ENCODE assay signal across 18 cellular contexts in genomic region chr20:1827510-1827973, GRCh38.
DNase-seq lines count a peak whose midpoint lies in the region; ATAC-seq and TF ChIP-seq lines count a peak whose summit lies in the region.
"Had no signal": no experiment of that assay in that cellular context is flagged by ENCODE, and none has a peak within 500 bp of the region (broad histone marks: within the 10 kb centered on the region; RNA-seq: fewer than 3 reads in every experiment).

No MANE protein-coding gene starts in this region.

- no peaks in the 10 kb centered on the region for H3F3A ChIP-seq in PC-3 (ENCODE audit: low read length, unreplicated experiment)

- CTCF ChIA-PET in PC-3 (lab: Charles Lee), result no interaction called here

- H3K27me3 Mint-ChIP-seq in stimulated activated memory B cell treated with anti-CD40 and anti-IgM and Interleukin-4, amounts not matched to agents 10 μg/mL and 1 μg/mL and 100 μg/mL, for 72 hours, result peaks cover 6% of the 10 kb centered on the region
- H3K27me3 Mint-ChIP-seq: activated CD4-positive, alpha-beta T cell treated with anti-CD3 and anti-CD28 coated beads, Interleukin-2, amount 10 ng/mL, durations not matched to agents 24 days and 14 days had no signal

- no peak overlapping the region for H3K9ac ChIP-seq in PC-3 (ENCODE audit: low read length)
- H3K9ac ChIP-seq: SK-N-SH had no signal

- peak overlapping the region; percentile 57 for H3K27ac Mint-ChIP-seq in stimulated activated memory B cell treated with anti-CD40 and anti-IgM and Interleukin-4, amounts not matched to agents 10 μg/mL and 1 μg/mL and 100 μg/mL, for 72 hours
- H3K27ac Mint-ChIP-seq: activated CD4-positive, alpha-beta T cell treated with anti-CD3 and anti-CD28 coated beads, Interleukin-2, amount 10 ng/mL, durations not matched to agents 24 days and 14 days; activated naive CD8-positive, alpha-beta T cell; CD4-positive, alpha-beta memory T cell had no signal

- peaks cover 31% of the 10 kb centered on the region for H3K4me1 ChIP-seq in PC-3 (ENCODE audit: insufficient read depth, low read length)
- H3K4me1 ChIP-seq: HAP-1 had no signal

- no peaks in the 10 kb centered on the region for H4K20me1 ChIP-seq in PC-3 (ENCODE audit: low read length)

- H3K27ac ChIP-seq in PC-3 (ENCODE audit: low read length) (peak overlapping the region; percentile 78; the same call in 1 of the 2 replicates), caudate nucleus (ENCODE audit: low read depth, low read length) (peak overlapping the region; percentile 89), layer of hippocampus (ENCODE audit: low read depth, low read length) (peak overlapping the region; percentile 98)

- no peak overlapping the region for H3K4me3 ChIP-seq in PC-3 (ENCODE audit: low read length)
- H3K4me3 ChIP-seq: HAP-1 had no signal

- TF ChIP-seq CTCF in PC-3 (conservative IDR thresholded peaks at IDR 0.05; ENCODE audit: low read depth, low read length), result no peak

- no peaks in the 10 kb centered on the region for H3K9me2 ChIP-seq in PC-3 (replicated peaks; ENCODE audit: low read length)
- H3K9me2 ChIP-seq: SK-N-SH had no signal

- DNase-seq in PC-3 (no peak), caudate nucleus (lab: John Stamatoyannopoulos, UW) (no peak), NCI-H748 treated with DMSO at 0.1 percent for 48 hours (lab: John Stamatoyannopoulos, UW) (no peak), hippocampal formation (lab: John Stamatoyannopoulos, UW) (no peak)
- DNase-seq: activated CD4-positive, alpha-beta T cell treated with anti-CD3 and anti-CD28 coated beads, Interleukin-2, amount 10 ng/mL, durations not matched to agents 24 days and 14 days; CD4-positive, alpha-beta memory T cell; glutamatergic neuron; KBM-7; NCI-H146; NCI-H510A treated with DMSO at 0.1 percent for 48 hours; SK-N-SH; T-helper 2 cell had no signal

- peaks cover 62% of the 10 kb centered on the region for H3K4me1 Mint-ChIP-seq in stimulated activated memory B cell treated with anti-CD40 and anti-IgM and Interleukin-4, amounts not matched to agents 10 μg/mL and 1 μg/mL and 100 μg/mL, for 72 hours
- H3K4me1 Mint-ChIP-seq: activated CD4-positive, alpha-beta T cell treated with anti-CD3 and anti-CD28 coated beads, Interleukin-2, amount 10 ng/mL, durations not matched to agents 24 days and 14 days; CD4-positive, alpha-beta memory T cell had no signal

- no peak for ATAC-seq in PC-3
- ATAC-seq in stimulated activated memory B cell treated with anti-CD40 and anti-IgM and Interleukin-4, amounts not matched to agents 10 μg/mL and 1 μg/mL and 100 μg/mL, for 72 hours, result no peak
- no peak for ATAC-seq in HG03025 (IDR thresholded peaks at IDR 0.05; ENCODE audit: low FRiP score, unreplicated experiment)
- ATAC-seq in GM21619 (IDR thresholded peaks at IDR 0.05; ENCODE audit: unreplicated experiment), result no peak

- no peak overlapping the region for H3K4me3 Mint-ChIP-seq in stimulated activated memory B cell treated with anti-CD40 and anti-IgM and Interleukin-4, amounts not matched to agents 10 μg/mL and 1 μg/mL and 100 μg/mL, for 72 hours
- H3K4me3 Mint-ChIP-seq: activated CD4-positive, alpha-beta T cell treated with anti-CD3 and anti-CD28 coated beads, Interleukin-2, amount 10 ng/mL, durations not matched to agents 24 days and 14 days; activated naive CD8-positive, alpha-beta T cell; CD4-positive, alpha-beta memory T cell had no signal

- peaks cover 11% of the 10 kb centered on the region for H3K36me3 Mint-ChIP-seq in stimulated activated memory B cell treated with anti-CD40 and anti-IgM and Interleukin-4, amounts not matched to agents 10 μg/mL and 1 μg/mL and 100 μg/mL, for 72 hours

- peaks cover 10% of the 10 kb centered on the region for H3K9me3 Mint-ChIP-seq in stimulated activated memory B cell treated with anti-CD40 and anti-IgM and Interleukin-4, amounts not matched to agents 10 μg/mL and 1 μg/mL and 100 μg/mL, for 72 hours

- 0 out of 2 replicates have a peak, but pooled peaks cover 8% of the 10 kb centered on the region for H3K9me3 ChIP-seq in PC-3 (ENCODE audit: low read length)
- H3K9me3 ChIP-seq: HAP-1 had no signal

- H3K4me2 ChIP-seq in PC-3 (ENCODE audit: low read length), result no peak overlapping the region
- H3K4me2 ChIP-seq: SK-N-SH had no signal

- H3K27me3 ChIP-seq in PC-3 (ENCODE audit: low read length), result no peaks in the 10 kb centered on the region
- no peaks in the 10 kb centered on the region for H3K27me3 ChIP-seq in layer of hippocampus (ENCODE audit: control insufficient read depth, insufficient read depth, low read length)

- intact Hi-C loops in PC-3 (cut with micrococcal nuclease), result no loop called here

- POLR2A ChIA-PET in PC-3 (lab: Charles Lee; ENCODE audit: unreplicated experiment), result no interaction called here

- no peaks in the 10 kb centered on the region for H3K79me2 ChIP-seq in PC-3 (ENCODE audit: low read length)

- BruUV-seq in PC-3 (replicated peaks; lab: Mats Ljungman, UMichigan), result no TSS peak

- no peak overlapping the region for H2AFZ ChIP-seq in PC-3 (ENCODE audit: low read length)

- H3K36me3 ChIP-seq in PC-3 (ENCODE audit: low read depth, low read length), result no peaks in the 10 kb centered on the region
- H3K36me3 ChIP-seq: HAP-1 had no signal
